In the genomic region with DNA sequence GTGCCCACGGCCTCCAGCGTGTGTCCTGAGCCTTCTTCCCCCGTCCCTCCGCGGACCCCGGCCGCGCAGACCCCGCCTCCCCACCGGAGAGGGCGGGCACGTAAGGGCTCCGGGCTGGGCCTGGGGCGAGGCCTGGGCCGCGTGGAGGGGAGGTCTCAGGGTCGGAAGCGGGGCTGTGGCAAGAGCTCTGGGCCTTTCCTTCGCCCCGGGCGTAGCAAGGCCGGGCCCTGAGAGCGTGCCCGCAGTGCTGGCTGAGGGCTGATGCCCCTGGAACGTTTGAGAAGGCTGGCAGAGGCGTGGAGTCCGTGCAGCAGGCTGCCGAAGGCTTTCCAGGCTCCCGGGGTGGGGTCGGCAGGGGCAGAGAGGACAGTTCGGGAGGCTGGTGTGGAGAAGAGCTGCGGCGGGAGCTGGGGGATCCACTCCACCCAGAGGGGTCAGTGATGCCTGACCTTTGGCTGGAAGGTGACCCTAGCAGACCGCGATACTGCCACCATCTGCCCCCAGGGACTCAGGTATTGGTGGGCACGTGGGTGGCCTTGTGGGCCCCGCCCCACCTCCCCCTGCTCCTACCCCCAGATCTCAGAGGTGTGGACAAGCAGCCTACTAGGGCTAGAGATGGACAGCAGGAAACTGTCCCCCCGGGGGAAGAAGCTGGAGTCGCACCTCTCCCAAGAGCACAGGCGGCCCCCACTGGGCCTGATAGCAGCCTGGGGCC, we compare ENCODE assay signal across 7 cellular contexts. TPM values are rescaled to one million over a fixed set of nuclear protein-coding genes. Genes with fewer than 3 reads are reported as not detected.
DNase-seq lines count a peak whose midpoint lies in the region; ATAC-seq and TF ChIP-seq lines count a peak whose summit lies in the region.

No MANE protein-coding gene starts in this region.

- no peaks in the 10 kb centered on the region for H3K27me3 ChIP-seq in osteoblast (ENCODE audit: insufficient read depth, low read length)

- peaks cover 12% of the 10 kb centered on the region for H3K36me3 ChIP-seq in osteoblast (ENCODE audit: insufficient read depth, low read length)

- H3K4me1 Mint-ChIP-seq in activated CD4-positive, alpha-beta T cell treated with anti-CD3 and anti-CD28 coated beads, Interleukin-2, amount 10 ng/mL, durations not matched to agents 24 days and 14 days: peaks cover 22% of the 10 kb centered on the region

- H3K4me1 ChIP-seq in osteoblast (ENCODE audit: insufficient read depth, low read length): peaks cover 10% of the 10 kb centered on the region

- peak; percentile 46 for ATAC-seq in GM21528 (IDR thresholded peaks at IDR 0.05; ENCODE audit: low FRiP score, unreplicated experiment)

- H3K4me3 Mint-ChIP-seq in activated CD4-positive, alpha-beta T cell treated with anti-CD3 and anti-CD28 coated beads, Interleukin-2, amount 10 ng/mL, durations not matched to agents 24 days and 14 days: peak overlapping the region; percentile 93

- no peaks in the 10 kb centered on the region for H3K27me3 Mint-ChIP-seq in activated CD4-positive, alpha-beta T cell treated with anti-CD3 and anti-CD28 coated beads, Interleukin-2, amount 10 ng/mL, durations not matched to agents 24 days and 14 days

- intact Hi-C loops in activated CD4-positive, alpha-beta T cell treated with anti-CD3 and anti-CD28 coated beads, Interleukin-2, amount 10 ng/mL, durations not matched to agents 24 days and 14 days (cut with micrococcal nuclease): loop anchor here (1.0 to 5.0 kb wide), 3 partner anchors 16 to 647 kb away; partner anchors contain the start of gene SIVA1

- peak overlapping the region; percentile 69 for H3K27ac ChIP-seq in osteoblast (ENCODE audit: low read depth, low read length)

- H4K20me1 ChIP-seq in osteoblast (ENCODE audit: insufficient read depth, low read length): no peaks in the 10 kb centered on the region

- no peaks in the 10 kb centered on the region for H3K9me3 ChIP-seq in osteoblast (ENCODE audit: low read depth, low read length)

- DNase-seq in GM12864 (ENCODE audit: low read depth): no peak
- peak; percentile 52 for DNase-seq in KBM-7
- peak; percentile 88 for DNase-seq in activated CD4-positive, alpha-beta T cell treated with anti-CD3 and anti-CD28 coated beads, Interleukin-2, amount 10 ng/mL, durations not matched to agents 24 days and 14 days
- peak; percentile 21 for DNase-seq in fibroblast of mammary gland (ENCODE audit: low read depth)
- no peak for DNase-seq in osteoblast (ENCODE audit: insufficient read length, low spot score, missing footprints)
- DNase-seq in activated gamma-delta T cell (lab: John Stamatoyannopoulos, UW): no peak

- peaks cover 9% of the 10 kb centered on the region for H3K9me3 Mint-ChIP-seq in activated CD4-positive, alpha-beta T cell treated with anti-CD3 and anti-CD28 coated beads, Interleukin-2, amount 10 ng/mL, durations not matched to agents 24 days and 14 days

- no peak for TF ChIP-seq CTCF in GM12864 (IDR thresholded peaks at IDR 0.05; ENCODE audit: low read depth, low read length, missing control alignments)
- TF ChIP-seq CTCF in fibroblast of mammary gland (conservative IDR thresholded peaks at IDR 0.05; ENCODE audit: control insufficient read depth, insufficient read depth, low read depth, low read length): no peak
- TF ChIP-seq CTCF in osteoblast (IDR thresholded peaks at IDR 0.05; ENCODE audit: extremely low read depth, low read depth, low read length): no peak

- H3K36me3 Mint-ChIP-seq in activated CD4-positive, alpha-beta T cell treated with anti-CD3 and anti-CD28 coated beads, Interleukin-2, amount 10 ng/mL, durations not matched to agents 24 days and 14 days (ENCODE audit: low read depth): peaks cover 38% of the 10 kb centered on the region

- H3K4me2 ChIP-seq in osteoblast (ENCODE audit: insufficient read depth, low read length): peak overlapping the region; percentile 86

- H3K4me3 ChIP-seq in GM12864 (ENCODE audit: low read depth, low read length) (peak overlapping the region; percentile 96), fibroblast of mammary gland (ENCODE audit: control insufficient read depth, low read depth, low read length) (peak overlapping the region; percentile 54), osteoblast (ENCODE audit: insufficient read depth, low read length) (peak overlapping the region; percentile 81)

- in situ Hi-C loops in KBM-7 (cut with MboI; ENCODE audit: low pct_unique_long_range_greater_than_20kb, low sequenced_read_pairs): no loop called here

- peak overlapping the region; percentile 65 for H2AFZ ChIP-seq in osteoblast (ENCODE audit: low read length)

- peaks cover 13% of the 10 kb centered on the region for H3K79me2 ChIP-seq in osteoblast (ENCODE audit: insufficient read depth, low read length)

- peak overlapping the region; percentile 96 for H3K27ac Mint-ChIP-seq in activated CD4-positive, alpha-beta T cell treated with anti-CD3 and anti-CD28 coated beads, Interleukin-2, amount 10 ng/mL, durations not matched to agents 24 days and 14 days

RNA-seq across cellular contexts. Expression of gene TEX22, which starts 0.5 kb away (rescaled TPM):
- 5.7 and 6.4 TPM in 2 replicates for total RNA-seq in activated CD4-positive, alpha-beta T cell treated with anti-CD3 and anti-CD28 coated beads, Interleukin-2, amount 10 ng/mL, durations not matched to agents 24 days and 14 days
- under 0.01 and 0.29 TPM in 2 replicates for total RNA-seq in osteoblast

RNA-seq across cellular contexts. Expression of gene MTA1, which starts 20.7 kb away (rescaled TPM):
- total RNA-seq in activated CD4-positive, alpha-beta T cell treated with anti-CD3 and anti-CD28 coated beads, Interleukin-2, amount 10 ng/mL, durations not matched to agents 24 days and 14 days: 187 and 192 TPM in 2 replicates
- 60.4 TPM in 2 replicates for total RNA-seq in osteoblast

Comparison
In these comparisons a context has a peak if more than half of its experiments do, and no peak if none do; other contexts are left out.
1. DNase-seq: peak in KBM-7 (single experiment), activated CD4-positive, alpha-beta T cell treated with anti-CD3 and anti-CD28 coated beads, Interleukin-2, amount 10 ng/mL, durations not matched to agents 24 days and 14 days (single experiment) and fibroblast of mammary gland (single experiment); none in GM12864 (single experiment), osteoblast (single experiment) and activated gamma-delta T cell (single experiment).
2. Peak in every context shown above with its lines, with median percentiles within 50 percentile points of each other: H3K4me3 ChIP-seq.